In the genomic region with DNA sequence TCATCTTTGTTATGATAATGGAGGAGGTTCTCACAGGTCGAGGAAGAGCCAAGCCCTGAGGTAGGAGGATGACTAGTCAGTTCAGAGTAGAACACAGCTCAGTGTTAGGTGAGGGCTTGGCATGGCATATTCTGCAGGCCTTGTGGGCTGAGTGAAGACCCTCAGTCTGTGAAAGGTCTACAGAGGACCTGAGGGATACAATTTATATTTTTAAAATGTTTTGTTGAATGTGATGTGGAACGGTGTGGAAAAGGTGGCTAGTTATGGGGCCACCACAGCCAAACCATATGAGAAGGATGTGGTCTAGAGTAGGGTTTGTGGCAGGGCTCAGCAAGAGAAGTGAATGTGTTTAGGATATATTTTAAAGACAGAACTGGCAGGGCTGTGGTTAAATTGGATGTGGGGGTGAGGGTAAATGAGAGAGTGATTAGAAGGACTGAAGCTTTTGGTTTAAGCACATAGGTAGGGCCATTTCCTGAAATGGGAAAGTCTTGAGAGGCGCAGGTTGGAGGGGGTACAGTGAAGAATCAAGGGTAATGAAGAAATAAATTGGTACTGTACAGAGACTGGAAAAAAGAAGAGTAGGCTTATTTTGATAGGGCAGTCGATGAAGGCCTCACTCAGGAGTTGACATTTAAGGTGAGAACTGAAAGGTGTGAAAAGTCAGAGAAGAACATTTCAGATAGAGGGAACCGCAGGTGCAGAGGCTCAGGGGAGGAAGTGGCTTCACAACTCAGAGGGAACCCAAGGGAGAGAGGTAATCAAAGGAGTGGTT, we compare ENCODE assay signal across 8 cellular contexts.
DNase-seq lines count a peak whose midpoint lies in the region; ATAC-seq, FAIRE-seq and TF ChIP-seq lines count a peak whose summit lies in the region.

No MANE protein-coding gene starts in this region.

- DNase-seq in CD1c-positive myeloid dendritic cell (ENCODE audit: extremely low spot score) (peak; percentile 19), DMS79 (lab: John Stamatoyannopoulos, UW) (no peak), H54 (ENCODE audit: insufficient read length, low spot score) (no peak), C1 segment of cervical spinal cord (lab: John Stamatoyannopoulos, UW) (no peak), HTR-8/SVneo (ENCODE audit: insufficient read length, low spot score) (no peak)
- DNase-seq in activated naive CD4-positive, alpha-beta T cell treated with anti-CD3 and anti-CD28 coated beads, Interleukin-2, amount 50 U/mL, for 16 hours: peak; percentile 11

- no peak for TF ChIP-seq POLR2A in H54 (IDR thresholded peaks at IDR 0.05; ENCODE audit: low read depth, low read length)

- FAIRE-seq in H54 (lab: Jason Lieb, UNC): no peak
- no peak for FAIRE-seq in HTR-8/SVneo (lab: Jason Lieb, UNC)

- ATAC-seq in GM21390 (IDR thresholded peaks at IDR 0.05; ENCODE audit: unreplicated experiment) (peak; percentile 79), HG03571 (IDR thresholded peaks at IDR 0.05; ENCODE audit: unreplicated experiment) (peak; percentile 83)

Comparison
In these comparisons a context has a peak if more than half of its experiments do, and no peak if none do; other contexts are left out.
1. DNase-seq: peak in CD1c-positive myeloid dendritic cell (single experiment) and activated naive CD4-positive, alpha-beta T cell treated with anti-CD3 and anti-CD28 coated beads, Interleukin-2, amount 50 U/mL, for 16 hours (single experiment); none in DMS79 (single experiment), H54 (single experiment), C1 segment of cervical spinal cord (0 of 14) and HTR-8/SVneo (single experiment).